In genomic region chr11:114062272-114062671, GRCh38 we compare ENCODE assay signal across 11 cellular contexts. TPM values are rescaled to one million over a fixed set of nuclear protein-coding genes. Genes with fewer than 3 reads are reported as not detected.
DNase-seq lines count a peak whose midpoint lies in the region; ATAC-seq and TF ChIP-seq lines count a peak whose summit lies in the region.
"Had no signal": no experiment of that assay in that cellular context is flagged by ENCODE, and none has a peak within 500 bp of the region (broad histone marks: within the 10 kb centered on the region; RNA-seq: fewer than 3 reads in every experiment).

No MANE protein-coding gene starts in this region.

- peaks cover 9% of the 10 kb centered on the region; the same call in 1 of the 2 replicates for H3F3A ChIP-seq in GM23338 (replicated peaks; ENCODE audit: low read depth)

- TF ChIP-seq CTCF in GM23338 (conservative IDR thresholded peaks at IDR 0.05; ENCODE audit: low read depth in 2 of 2) (no peak), activated B cell treated with CpG ODN at 0.5 μM for 24 hours (IDR thresholded peaks at IDR 0.05) (no peak), gastroesophageal sphincter (IDR thresholded peaks at IDR 0.05) (no peak), stomach (IDR thresholded peaks at IDR 0.05) (no peak)

- no peak for ATAC-seq in GM23338
- no peak for ATAC-seq in activated B cell treated with CpG ODN at 0.5 μM for 24 hours (ENCODE audit: low read depth)
- ATAC-seq in gastroesophageal sphincter, result no peak
- no peak for ATAC-seq in HG02610 (IDR thresholded peaks at IDR 0.05; ENCODE audit: unreplicated experiment)
- ATAC-seq: activated naive CD4-positive, alpha-beta T cell treated with anti-CD3 and anti-CD28 coated beads, Interleukin-2, amount 50 U/mL, for 72 hours had no signal

- H3K27ac ChIP-seq in GM23338 (ENCODE audit: low read depth) (no peak overlapping the region), gastroesophageal sphincter (peak overlapping the region; percentile 92 to 100 (median 100)), stomach (peak overlapping the region in 4 of 5 donors; percentile 97 to 99 (median 98))

- TF ChIP-seq POLR2A in gastroesophageal sphincter (IDR thresholded peaks at IDR 0.05) (no peak), stomach (IDR thresholded peaks at IDR 0.05) (no peak), erythroblast (IDR thresholded peaks at IDR 0.05; ENCODE audit: low read length) (no peak)

- DNase-seq in GM23338 (ENCODE audit: low spot score) (no peak), activated B cell treated with CpG ODN at 0.5 μM for 24 hours (no peak), stomach (no peak), erythroblast (lab: John Stamatoyannopoulos, UW) (no peak)
- DNase-seq in stimulated activated CD4-positive, alpha-beta T cell treated with anti-CD3 and anti-CD28 coated beads, Interleukin-12 subunit alpha, Interleukin-12 subunit beta, amount 100 ng/mL, for 4 hours, result no peak
- DNase-seq: Calu3, NCI-H1105, SIG-M5 had no signal

- H3K9me3 Mint-ChIP-seq in GM23338 (no peaks in the 10 kb centered on the region; the same call in 1 of the 3 replicates), activated B cell treated with CpG ODN at 0.5 μM for 24 hours (no peaks in the 10 kb centered on the region)
- H3K9me3 Mint-ChIP-seq: activated naive CD4-positive, alpha-beta T cell treated with anti-CD3 and anti-CD28 coated beads, Interleukin-2, amount 50 U/mL, for 72 hours had no signal

- intact Hi-C loops in activated B cell treated with CpG ODN at 0.5 μM for 24 hours (cut with micrococcal nuclease), result no loop called here
- intact Hi-C loops in stomach (cut with DNase I; ENCODE audit: low total_unique reads), result loop anchor here (10.0 kb wide), 1 partner anchor 123 kb away; no protein-coding TSS in a partner anchor

- peaks cover 73% of the 10 kb centered on the region for H3K27me3 Mint-ChIP-seq in GM23338 (ENCODE audit: insufficient read depth, low read depth, poor library complexity)
- H3K27me3 Mint-ChIP-seq in activated B cell treated with CpG ODN at 0.5 μM for 24 hours, result peaks cover 26% of the 10 kb centered on the region

- 86% methylated on average over 5 of the region's 9 CpGs; no CpG with 5 or more reads in 1 of the 2 donors for WGBS in gastroesophageal sphincter (ENCODE audit: low coverage in 1 of 2), 2 donors
- 95 to 98% (median 95%) methylated on average over 8 to 9 of the region's 9 CpGs for WGBS in stomach, 5 donors

- H3K27ac Mint-ChIP-seq in GM23338 (no peak overlapping the region), activated B cell treated with CpG ODN at 0.5 μM for 24 hours (no peak overlapping the region)
- H3K27ac Mint-ChIP-seq: activated naive CD4-positive, alpha-beta T cell treated with anti-CD3 and anti-CD28 coated beads, Interleukin-2, amount 50 U/mL, for 72 hours had no signal

- TF ChIP-seq EP300 in gastroesophageal sphincter (IDR thresholded peaks at IDR 0.05), result no peak
- TF ChIP-seq EP300 in stomach (IDR thresholded peaks at IDR 0.05), result no peak

- H3K4me1 ChIP-seq in GM23338 (ENCODE audit: insufficient read depth) (peaks cover 22% of the 10 kb centered on the region), gastroesophageal sphincter (peaks cover 5 to 70% (median 33%) of the 10 kb centered on the region in 3 donors), stomach (peaks cover 65 to 86% (median 70%) of the 10 kb centered on the region in 4 donors)

- POLR2A ChIA-PET in activated B cell treated with CpG ODN at 0.5 μM for 24 hours (lab: Charles Lee), result no interaction called here

- H3K27me3 ChIP-seq in GM23338 (ENCODE audit: insufficient read depth) (peaks cover 71% of the 10 kb centered on the region), gastroesophageal sphincter (no peaks in the 10 kb centered on the region), stomach (peaks cover 0 to 32% (median 0%) of the 10 kb centered on the region in 3 donors)

- no peak overlapping the region for H2AFZ ChIP-seq in GM23338

- no peaks in the 10 kb centered on the region for H3K9me2 ChIP-seq in GM23338 (ENCODE audit: insufficient read depth)

- no peaks in the 10 kb centered on the region; the same call in 1 of the 2 replicates for H4K20me1 ChIP-seq in GM23338 (replicated peaks; ENCODE audit: insufficient read depth)

- H3K4me1 Mint-ChIP-seq in GM23338 (peaks cover 19% of the 10 kb centered on the region), activated B cell treated with CpG ODN at 0.5 μM for 24 hours (peaks cover 16% of the 10 kb centered on the region)

- no peaks in the 10 kb centered on the region for H3K36me3 ChIP-seq in GM23338 (ENCODE audit: insufficient read depth)
- peaks cover 0 to 50% of the 10 kb centered on the region in 2 donors for H3K36me3 ChIP-seq in gastroesophageal sphincter
- H3K36me3 ChIP-seq in stomach, result peaks cover 44 to 63% (median 50%) of the 10 kb centered on the region in 4 donors

- H3K9me3 ChIP-seq in gastroesophageal sphincter (no peaks in the 10 kb centered on the region), stomach (no peaks in the 10 kb centered on the region)

- no peaks in the 10 kb centered on the region for H3K79me2 ChIP-seq in GM23338 (replicated peaks; ENCODE audit: insufficient read depth)

- CTCF ChIA-PET in activated B cell treated with CpG ODN at 0.5 μM for 24 hours (lab: Charles Lee), result no interaction called here

- H3K4me3 ChIP-seq in GM23338, result no peak overlapping the region
- H3K4me3 ChIP-seq in gastroesophageal sphincter, result peak overlapping the region; percentile 55 to 100
- peak overlapping the region; percentile 93 to 97 (median 96) for H3K4me3 ChIP-seq in stomach

- H3K4me2 ChIP-seq in GM23338, result no peak overlapping the region

- H3K36me3 Mint-ChIP-seq in GM23338 (ENCODE audit: low read depth), result no peaks in the 10 kb centered on the region; the same call in 2 of the 3 replicates
- H3K36me3 Mint-ChIP-seq in activated B cell treated with CpG ODN at 0.5 μM for 24 hours (ENCODE audit: low read depth), result no peaks in the 10 kb centered on the region
- H3K36me3 Mint-ChIP-seq: activated naive CD4-positive, alpha-beta T cell treated with anti-CD3 and anti-CD28 coated beads, Interleukin-2, amount 50 U/mL, for 72 hours had no signal

- no peak overlapping the region; the same call in 2 of the 3 replicates for H3K4me3 Mint-ChIP-seq in GM23338
- H3K4me3 Mint-ChIP-seq in activated B cell treated with CpG ODN at 0.5 μM for 24 hours, result peak overlapping the region; percentile 87

TF ChIP-seq in GM23338, 12 proteins besides CTCF, POLR2A, EP300 and RAD21:
- TF ChIP-seq EZH2phosphoT487 (IDR thresholded peaks at IDR 0.05; ENCODE audit: unreplicated experiment), result no peak
- peak; percentile 21 for TF ChIP-seq EZH2 (IDR thresholded peaks at IDR 0.05; ENCODE audit: low read depth, unreplicated experiment)

RNA-seq across cellular contexts. Expression of gene ZBTB16, which starts 2.8 kb away (rescaled TPM):
- 0.19 and 1.4 TPM in 2 replicates for total RNA-seq in GM23338 (2014; rRNA removed; shearing (Covaris generic))
- 0.29 and 0.78 TPM in 2 replicates for polyA plus RNA-seq in GM23338 (2016; fragmentation: Nextera tagmentation; extraction: Ambion mirVana)
- 1.3 and 2.5 TPM in 2 replicates for total RNA-seq in activated B cell treated with CpG ODN at 0.5 μM for 24 hours
- total RNA-seq in gastroesophageal sphincter, result 100 to 1,000 TPM; 153 to 284 (median 232) TPM
- total RNA-seq in stomach, result 100 to 1,000 TPM in 3 of 5 donors, 10 to 100 TPM in 2; 30.1 to 318 (median 137) TPM
- 10 to 100 TPM in 2 of 3 donors, 1 to 10 TPM in 1; 7.9 to 22.5 (median 19.1) TPM for polyA plus RNA-seq in stomach
- total RNA-seq: Calu3 had no signal
